ENCODE assay signal across 11 cellular contexts in genomic region chr5:75366787-75367186, GRCh38. TPM values are rescaled to one million over a fixed set of nuclear protein-coding genes. Genes with fewer than 3 reads are reported as not detected.
DNase-seq lines count a peak whose midpoint lies in the region; ATAC-seq and TF ChIP-seq lines count a peak whose summit lies in the region.
"Had no signal": no experiment of that assay in that cellular context is flagged by ENCODE, and none has a peak within 500 bp of the region (broad histone marks: within the 10 kb centered on the region; RNA-seq: fewer than 3 reads in every experiment).

No MANE protein-coding gene starts in this region.

- H3K4me2 ChIP-seq in KMS-11 = peak overlapping the region; percentile 52

- H3K9me3 ChIP-seq in left lung = no peaks in the 10 kb centered on the region
- no peaks in the 10 kb centered on the region for H3K9me3 ChIP-seq in HAP-1

- DNase-seq in GM13977 (ENCODE audit: low spot score) (peak; percentile 52), coronary artery (ENCODE audit: low spot score) (no peak), left lung (no peak), HAP-1 (ENCODE audit: low spot score in 2 of 2) (no peak)
- no peak for DNase-seq in activated naive CD4-positive, alpha-beta T cell treated with anti-CD3 and anti-CD28 coated beads, Interleukin-2, amount 10 ng/mL, durations not matched to agents 7 days and 5 days
- DNase-seq: left ventricle myocardium superior, NCI-H526 had no signal

- H2AFZ ChIP-seq in KMS-11 (ENCODE audit: low read depth) = peak overlapping the region; percentile 35
- H2AFZ ChIP-seq: parathyroid adenoma had no signal

- no peak overlapping the region for H3K4me3 ChIP-seq in KMS-11 (IDR thresholded peaks at IDR 0.05; ENCODE audit: insufficient read depth, low read depth, low read length)
- no peak overlapping the region for H3K4me3 ChIP-seq in coronary artery
- H3K4me3 ChIP-seq in left lung = no peak overlapping the region
- no peak overlapping the region for H3K4me3 ChIP-seq in HAP-1

- H3K36me3 ChIP-seq in KMS-11 (ENCODE audit: insufficient read depth) = no peaks in the 10 kb centered on the region
- peaks cover 0 to 15% of the 10 kb centered on the region in 2 donors for H3K36me3 ChIP-seq in left lung
- peaks cover 11% of the 10 kb centered on the region for H3K36me3 ChIP-seq in HAP-1 (replicated peaks)

- no peak overlapping the region for H3K27ac Mint-ChIP-seq in activated naive CD4-positive, alpha-beta T cell treated with anti-CD3 and anti-CD28 coated beads, Interleukin-2, amount 10 ng/mL, durations not matched to agents 7 days and 5 days

- H4K20me1 ChIP-seq in KMS-11 (ENCODE audit: insufficient read depth) = no peaks in the 10 kb centered on the region

- peak overlapping the region; percentile 94 for H3K27ac ChIP-seq in KMS-11
- no peak overlapping the region for H3K27ac ChIP-seq in coronary artery
- H3K27ac ChIP-seq in left lung = no peak overlapping the region
- H3K27ac ChIP-seq: parathyroid adenoma had no signal

- intact Hi-C loops in left lung (cut with DNase I) = no loop called here

- H3K27me3 Mint-ChIP-seq in activated naive CD4-positive, alpha-beta T cell treated with anti-CD3 and anti-CD28 coated beads, Interleukin-2, amount 10 ng/mL, durations not matched to agents 7 days and 5 days = no peaks in the 10 kb centered on the region

- TF ChIP-seq CTCF in GM13977 (IDR thresholded peaks at IDR 0.05; ENCODE audit: extremely low read depth, insufficient read depth, missing control alignments) (no peak), KMS-11 (conservative IDR thresholded peaks at IDR 0.05; ENCODE audit: low read depth, low read length) (no peak), coronary artery (IDR thresholded peaks at IDR 0.05) (no peak), left lung (IDR thresholded peaks at IDR 0.05) (no peak)

- ATAC-seq in GM19372 (IDR thresholded peaks at IDR 0.05; ENCODE audit: low read depth, unreplicated experiment) (peak; percentile 61), HG02840 (IDR thresholded peaks at IDR 0.05; ENCODE audit: low FRiP score, unreplicated experiment) (peak; percentile 40), left lung (no peak)
- ATAC-seq: left ventricle myocardium superior had no signal

- no peak overlapping the region for H3K4me3 Mint-ChIP-seq in activated naive CD4-positive, alpha-beta T cell treated with anti-CD3 and anti-CD28 coated beads, Interleukin-2, amount 10 ng/mL, durations not matched to agents 7 days and 5 days

- H3K9me3 Mint-ChIP-seq in activated naive CD4-positive, alpha-beta T cell treated with anti-CD3 and anti-CD28 coated beads, Interleukin-2, amount 10 ng/mL, durations not matched to agents 7 days and 5 days = no peaks in the 10 kb centered on the region

- H3K4me1 ChIP-seq in KMS-11 (ENCODE audit: low read depth, poor library complexity, severe bottlenecking) (peaks cover 25% of the 10 kb centered on the region), left lung (no peaks in the 10 kb centered on the region), HAP-1 (no peaks in the 10 kb centered on the region)
- H3K4me1 ChIP-seq: parathyroid adenoma had no signal

- no peaks in the 10 kb centered on the region for H3K27me3 ChIP-seq in KMS-11 (ENCODE audit: insufficient read depth, low read depth)
- no peaks in the 10 kb centered on the region for H3K27me3 ChIP-seq in left lung
- no peaks in the 10 kb centered on the region for H3K27me3 ChIP-seq in HAP-1 (ENCODE audit: low read depth)

- H3K79me2 ChIP-seq in KMS-11 (ENCODE audit: insufficient read depth, low read depth) = no peaks in the 10 kb centered on the region
- H3K79me2 ChIP-seq: parathyroid adenoma had no signal

- H3K36me3 Mint-ChIP-seq in activated naive CD4-positive, alpha-beta T cell treated with anti-CD3 and anti-CD28 coated beads, Interleukin-2, amount 10 ng/mL, durations not matched to agents 7 days and 5 days = peaks cover 11% of the 10 kb centered on the region

- peaks cover 4% of the 10 kb centered on the region for H3K4me1 Mint-ChIP-seq in activated naive CD4-positive, alpha-beta T cell treated with anti-CD3 and anti-CD28 coated beads, Interleukin-2, amount 10 ng/mL, durations not matched to agents 7 days and 5 days

- CTCF ChIA-PET in activated naive CD4-positive, alpha-beta T cell treated with anti-CD3 and anti-CD28 coated beads, Interleukin-2, amount 10 ng/mL, durations not matched to agents 7 days and 5 days (lab: Charles Lee) = no interaction called here

- peak overlapping the region; percentile 77 for H3K9ac ChIP-seq in KMS-11
- H3K9ac ChIP-seq: parathyroid adenoma had no signal

- in situ Hi-C loops in GM13977 (cut with MboI; ENCODE audit: low pct_unique_long_range_greater_than_20kb, low sequenced_read_pairs, unreplicated experiment) (no loop called here), HAP-1 (cut with MboI; ENCODE audit: low sequenced_read_pairs) (no loop called here)

RNA-seq across cellular contexts. Expression of gene HMGCR, which starts 29.8 kb away (rescaled TPM):
- 100 to 1,000 TPM in 1 of 2 donors, 10 to 100 TPM in 1; 77.2 to 166 TPM for total RNA-seq in left lung
